In the genomic region with DNA sequence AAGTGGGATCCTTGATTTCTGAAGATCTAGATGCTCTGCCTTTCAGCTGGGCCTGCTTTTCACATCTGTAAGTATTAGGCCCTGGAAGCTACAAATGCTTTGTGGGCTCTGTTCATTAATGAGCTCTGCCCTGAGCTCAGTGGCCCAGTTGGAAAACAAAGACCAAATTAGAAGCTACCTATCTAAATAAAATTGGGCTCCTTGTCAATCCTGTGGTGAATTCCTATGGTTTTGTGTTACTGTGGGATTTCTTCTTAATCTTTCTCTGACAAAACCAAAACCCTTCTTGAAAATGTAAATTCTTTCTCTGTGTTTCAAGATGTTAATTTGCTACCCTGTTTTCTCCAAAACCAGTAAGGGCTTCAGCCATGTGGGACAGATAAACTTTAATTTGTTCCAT, we compare ENCODE assay signal across 22 cellular contexts.
DNase-seq lines count a peak whose midpoint lies in the region; ATAC-seq and TF ChIP-seq lines count a peak whose summit lies in the region.
"Had no signal": no experiment of that assay in that cellular context is flagged by ENCODE, and none has a peak within 500 bp of the region (broad histone marks: within the 10 kb centered on the region; RNA-seq: fewer than 3 reads in every experiment).

No MANE protein-coding gene starts in this region.

- H3K4me3 Mint-ChIP-seq in chondrocyte (ENCODE audit: unreplicated experiment) = no peak overlapping the region
- H3K4me3 Mint-ChIP-seq in neural progenitor cell = no peak overlapping the region
- H3K4me3 Mint-ChIP-seq: activated CD4-positive, alpha-beta memory T cell treated with anti-CD3 and anti-CD28 coated beads for 36 hours; CD4-positive, alpha-beta T cell; nephron progenitor cell had no signal

- H3K27ac ChIP-seq in DND-41 (ENCODE audit: low read length) = peak overlapping the region; percentile 55
- H3K27ac ChIP-seq in neural progenitor cell = peak overlapping the region; percentile 87
- no peak overlapping the region for H3K27ac ChIP-seq in upper lobe of left lung
- H3K27ac ChIP-seq: dorsolateral prefrontal cortex, prostate gland, vagina had no signal

- H3K27ac Mint-ChIP-seq in chondrocyte (ENCODE audit: unreplicated experiment) = peak overlapping the region; percentile 87
- peak overlapping the region; percentile 97 for H3K27ac Mint-ChIP-seq in neural progenitor cell
- H3K27ac Mint-ChIP-seq: activated CD4-positive, alpha-beta memory T cell treated with anti-CD3 and anti-CD28 coated beads for 36 hours; CD4-positive, alpha-beta T cell; nephron progenitor cell had no signal

- TF ChIP-seq CTCF in DND-41 (IDR thresholded peaks at IDR 0.05; ENCODE audit: borderline replicate concordance, extremely low read depth, low read length, poor library complexity, severe bottlenecking) (no peak), chondrocyte (IDR thresholded peaks at IDR 0.05) (no peak), neural progenitor cell (IDR thresholded peaks at IDR 0.05) (no peak), upper lobe of left lung (IDR thresholded peaks at IDR 0.05) (no peak)

- H3K4me1 ChIP-seq in DND-41 (ENCODE audit: insufficient read depth, low read length) = peaks cover 17% of the 10 kb centered on the region
- peaks cover 28% of the 10 kb centered on the region for H3K4me1 ChIP-seq in neural progenitor cell
- H3K4me1 ChIP-seq in upper lobe of left lung = no peaks in the 10 kb centered on the region
- H3K4me1 ChIP-seq: prostate gland, vagina had no signal

- peaks cover 2% of the 10 kb centered on the region for H3K36me3 Mint-ChIP-seq in chondrocyte (ENCODE audit: low read depth)
- H3K36me3 Mint-ChIP-seq in neural progenitor cell = peaks cover 2% of the 10 kb centered on the region
- H3K36me3 Mint-ChIP-seq: activated CD4-positive, alpha-beta memory T cell treated with anti-CD3 and anti-CD28 coated beads for 36 hours had no signal

- H2AFZ ChIP-seq in DND-41 (ENCODE audit: low read depth, low read length) = no peak overlapping the region
- peak overlapping the region; percentile 4 for H2AFZ ChIP-seq in neural progenitor cell (replicated peaks)

- H3K9me3 Mint-ChIP-seq in chondrocyte (ENCODE audit: low read depth) = peaks cover 4% of the 10 kb centered on the region
- H3K9me3 Mint-ChIP-seq in neural progenitor cell = peaks cover 13% of the 10 kb centered on the region
- H3K9me3 Mint-ChIP-seq: activated CD4-positive, alpha-beta memory T cell treated with anti-CD3 and anti-CD28 coated beads for 36 hours; CD4-positive, alpha-beta T cell had no signal

- DNase-seq in DND-41 (no peak), M059J (ENCODE audit: low read depth) (peak; percentile 25), chondrocyte (ENCODE audit: low spot score) (no peak), neural progenitor cell (ENCODE audit: low spot score) (no peak), upper lobe of left lung (no peak), NCI-H187 treated with DMSO at 0.1 percent for 48 hours (lab: John Stamatoyannopoulos, UW) (no peak)
- DNase-seq: activated CD4-positive, CD25-positive, alpha-beta regulatory T cell; activated gamma-delta T cell treated with Interleukin-2 at 50 U/mL for 16 hours; caudate nucleus; CD4-positive, alpha-beta T cell; dorsolateral prefrontal cortex; foreskin melanocyte; MM.1S; mucosa of descending colon; NCI-H1436 treated with DMSO at 0.1 percent for 48 hours; nephron progenitor cell; T-helper 9 cell had no signal

- H3K4me3 ChIP-seq in DND-41 (ENCODE audit: low read depth in 1 of 2, low read length in 2 of 2) = no peak overlapping the region
- H3K4me3 ChIP-seq in neural progenitor cell = no peak overlapping the region
- no peak overlapping the region for H3K4me3 ChIP-seq in upper lobe of left lung
- H3K4me3 ChIP-seq: dorsolateral prefrontal cortex, mucosa of descending colon, prostate gland, vagina had no signal

- H4K20me1 ChIP-seq in DND-41 (ENCODE audit: insufficient read depth, low read length) = no peaks in the 10 kb centered on the region
- H4K20me1 ChIP-seq in neural progenitor cell (ENCODE audit: low read depth) = no peaks in the 10 kb centered on the region

- TF ChIP-seq POLR2A in upper lobe of left lung (IDR thresholded peaks at IDR 0.05) = no peak

- ATAC-seq in DND-41 (ENCODE audit: insufficient read depth, low read depth) = no peak
- ATAC-seq in HG03457 (IDR thresholded peaks at IDR 0.05; ENCODE audit: unreplicated experiment) = no peak
- no peak for ATAC-seq in upper lobe of left lung (ENCODE audit: low FRiP score in 2 of 2)
- no peak for ATAC-seq in GM18870 (IDR thresholded peaks at IDR 0.05; ENCODE audit: unreplicated experiment)
- ATAC-seq: mucosa of descending colon had no signal

- no peaks in the 10 kb centered on the region for H3K27me3 Mint-ChIP-seq in chondrocyte (ENCODE audit: low read depth)
- H3K27me3 Mint-ChIP-seq in neural progenitor cell (ENCODE audit: insufficient read depth, low read depth) = peaks cover 6% of the 10 kb centered on the region

- H3K4me2 ChIP-seq in DND-41 (ENCODE audit: insufficient read depth, low read length) (no peak overlapping the region), neural progenitor cell (peak overlapping the region; percentile 36)

- H3K36me3 ChIP-seq in DND-41 (ENCODE audit: insufficient read depth, low read length) = no peaks in the 10 kb centered on the region
- H3K36me3 ChIP-seq in neural progenitor cell = no peaks in the 10 kb centered on the region
- H3K36me3 ChIP-seq in upper lobe of left lung = no peaks in the 10 kb centered on the region
- H3K36me3 ChIP-seq: prostate gland, vagina had no signal

- peaks cover 43% of the 10 kb centered on the region for H3F3A ChIP-seq in neural progenitor cell (ENCODE audit: low read depth)

- H3K9ac ChIP-seq in DND-41 (ENCODE audit: low read depth, low read length) (no peak overlapping the region), neural progenitor cell (no peak overlapping the region)

- no peak for TF ChIP-seq EP300 in upper lobe of left lung (IDR thresholded peaks at IDR 0.05)

- H3K79me2 ChIP-seq in DND-41 (ENCODE audit: insufficient read depth, low read length) (no peaks in the 10 kb centered on the region), neural progenitor cell (ENCODE audit: low read depth) (no peaks in the 10 kb centered on the region)

- H3K9me3 ChIP-seq in DND-41 (ENCODE audit: insufficient read depth, low read length, severe bottlenecking) (no peaks in the 10 kb centered on the region), neural progenitor cell (ENCODE audit: low read depth) (no peaks in the 10 kb centered on the region), upper lobe of left lung (no peaks in the 10 kb centered on the region)
- H3K9me3 ChIP-seq: mucosa of descending colon, prostate gland, vagina had no signal

- H3K4me1 Mint-ChIP-seq in chondrocyte (ENCODE audit: low read depth) (peaks cover 23% of the 10 kb centered on the region), neural progenitor cell (peaks cover 31% of the 10 kb centered on the region)

- H3K27me3 ChIP-seq in DND-41 (ENCODE audit: insufficient read depth, low read length, poor library complexity) (no peaks in the 10 kb centered on the region), neural progenitor cell (no peaks in the 10 kb centered on the region), upper lobe of left lung (no peaks in the 10 kb centered on the region)
- H3K27me3 ChIP-seq: dorsolateral prefrontal cortex, vagina had no signal

Comparison
In these comparisons a context has a peak if more than half of its experiments do, and no peak if none do; other contexts are left out.
1. H3K27ac ChIP-seq: peak in DND-41 (single experiment) and neural progenitor cell (single experiment); none in upper lobe of left lung (0 of 4).